1 cellular context compared by ENCODE assay signal in genomic region chr5:56270058-56270457, GRCh38.
TF ChIP-seq lines count a peak whose summit lies in the region.

No MANE protein-coding gene starts in this region.

TF ChIP-seq in HepG2, 621 proteins besides CTCF, POLR2A, EP300 and RAD21 (continued from another document):
- TF ChIP-seq ZGPAT (CRISPR knock-in tag; IDR thresholded peaks at IDR 0.05) (0 out of 2 replicates have a peak, but pooled peaks have one; percentile 8), ZNF580 (CRISPR knock-in tag; IDR thresholded peaks at IDR 0.05; ENCODE audit: borderline replicate concordance, low read depth) (peak; percentile 6; the same call in 1 of the 2 replicates), ZNF232 (CRISPR knock-in tag; IDR thresholded peaks at IDR 0.05; ENCODE audit: borderline replicate concordance) (peak; percentile 14; the same call in 1 of the 2 replicates), ZNF484 (CRISPR knock-in tag; IDR thresholded peaks at IDR 0.05; ENCODE audit: borderline replicate concordance, low read depth) (no peak), SSRP1 (CRISPR knock-in tag; IDR thresholded peaks at IDR 0.05) (no peak), ZNF253 (CRISPR knock-in tag; IDR thresholded peaks at IDR 0.05; ENCODE audit: borderline replicate concordance) (no peak), STAG1 (CRISPR knock-in tag; IDR thresholded peaks at IDR 0.05) (peak; percentile 40)
